ENCODE assay signal across 1 cellular context in genomic region chr1:168082008-168082876, GRCh38.
TF ChIP-seq lines count a peak whose summit lies in the region.

No MANE protein-coding gene starts in this region.

TF ChIP-seq in HEK293, 187 proteins besides CTCF, POLR2A, EP300 and RAD21 (continued from another document):
- TF ChIP-seq ZNF623 (tag by site-specific recombination; IDR thresholded peaks at IDR 0.05) (no peak), ZBTB17 (tag by site-specific recombination; IDR thresholded peaks at IDR 0.05) (peak; percentile 48), ZNF280D (tag by site-specific recombination; IDR thresholded peaks at IDR 0.05) (no peak), TRIM28 (IDR thresholded peaks at IDR 0.05; ENCODE audit: borderline replicate concordance, low read length) (no peak)
TF ChIP-seq in HEK293: peak in this region for 4.
